ENCODE assay signal across 19 cellular contexts in the genomic region with DNA sequence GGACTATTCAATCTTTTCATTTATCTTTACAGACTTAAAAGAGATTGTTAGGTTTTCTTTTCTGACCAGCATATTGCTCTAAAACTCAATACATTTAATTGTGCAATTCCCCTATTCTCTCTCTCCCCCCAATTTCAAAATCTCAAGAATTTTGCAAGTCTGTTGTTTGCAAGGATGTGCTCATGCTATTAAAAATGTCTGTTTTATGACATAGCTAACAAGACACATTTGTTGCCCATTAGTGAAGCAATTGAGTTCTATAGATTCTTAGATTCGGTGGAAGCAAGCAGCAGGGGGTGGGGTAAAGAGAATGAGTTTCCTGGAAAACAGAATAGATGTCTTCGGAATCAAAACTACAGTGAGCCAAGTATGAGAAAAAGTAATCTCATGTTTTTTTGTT. TPM values are rescaled to one million over a fixed set of nuclear protein-coding genes. Genes with fewer than 3 reads are reported as not detected.
DNase-seq lines count a peak whose midpoint lies in the region; ATAC-seq and TF ChIP-seq lines count a peak whose summit lies in the region.
"Had no signal": no experiment of that assay in that cellular context is flagged by ENCODE, and none has a peak within 500 bp of the region (broad histone marks: within the 10 kb centered on the region; RNA-seq: fewer than 3 reads in every experiment).

No MANE protein-coding gene starts in this region.

- H3K27me3 ChIP-seq in HCT116 (ENCODE audit: insufficient read depth, low read length) (no peaks in the 10 kb centered on the region), PC-9 (ENCODE audit: insufficient read depth, low read depth) (no peaks in the 10 kb centered on the region), vagina (no peaks in the 10 kb centered on the region)
- H3K27me3 ChIP-seq: ascending aorta had no signal

- no peak overlapping the region for H3K27ac Mint-ChIP-seq in natural killer cell treated with Interleukin-12 subunit alpha and Interleukin-12 subunit beta and Interleukin-15 and Interleukin-18, amount 100 ng/mL, for 72 hours
- H3K27ac Mint-ChIP-seq: activated CD4-positive, alpha-beta T cell treated with anti-CD3 and anti-CD28 coated beads, Interleukin-2, amount 10 ng/mL, durations not matched to agents 7 days and 5 days had no signal

- H3K27ac ChIP-seq in HCT116 (ENCODE audit: low read depth, low read length) (no peak overlapping the region), PC-9 (peak overlapping the region; percentile 97), vagina (peak overlapping the region; percentile 2)
- H3K27ac ChIP-seq: ascending aorta, thoracic aorta had no signal

- no peak for TF ChIP-seq POLR2A in HCT116 (IDR thresholded peaks at IDR 0.05; ENCODE audit: borderline replicate concordance, extremely low read depth, insufficient read depth, insufficient read length)
- TF ChIP-seq POLR2A in vagina (IDR thresholded peaks at IDR 0.05), result no peak

- no peak for TF ChIP-seq RAD21 in HCT116 (IDR thresholded peaks at IDR 0.05; ENCODE audit: low read depth)

- DNase-seq in HCT116 (ENCODE audit: low read depth, low spot score) (no peak), PC-9 (no peak), fibroblast of gingiva (ENCODE audit: low read depth) (peak; percentile 92), vagina (ENCODE audit: extremely low spot score in 2 of 2) (no peak), ACHN (no peak), NCI-H2196 (lab: John Stamatoyannopoulos, UW; ENCODE audit: unreplicated experiment) (no peak)
- DNase-seq in natural killer cell treated with Interleukin-12 subunit alpha and Interleukin-12 subunit beta and Interleukin-15 and Interleukin-18, amount 100 ng/mL, for 72 hours (ENCODE audit: low spot score), result no peak
- DNase-seq: activated CD4-positive, alpha-beta T cell treated with anti-CD3 and anti-CD28 coated beads, Interleukin-2, amount 10 ng/mL, durations not matched to agents 7 days and 5 days; activated CD8-positive, alpha-beta memory T cell treated with anti-CD3 and anti-CD28 coated beads, Interleukin-2, amount 50 U/mL, for 48 hours; activated naive CD4-positive, alpha-beta T cell treated with Interleukin-2 at 50 U/mL for 16 hours; DMS153; NCI-H1930; NCI-H524; PC-3; SW 1271 had no signal

- H3K4me1 ChIP-seq in HCT116 (ENCODE audit: control insufficient read depth in 1 of 2, insufficient read depth in 2 of 2, low read length in 2 of 2) (peaks cover 45 to 75% of the 10 kb centered on the region in 2 experiments), PC-9 (replicated peaks; ENCODE audit: insufficient read depth) (peaks cover 65% of the 10 kb centered on the region), vagina (peaks cover 46% of the 10 kb centered on the region)

- H3K9me3 ChIP-seq in HCT116 (ENCODE audit: control insufficient read depth in 1 of 2, insufficient read depth in 1 of 2, low read depth in 1 of 2, low read length in 2 of 2) (no peaks in the 10 kb centered on the region), PC-9 (ENCODE audit: insufficient read depth, low read depth) (no peaks in the 10 kb centered on the region), vagina (no peaks in the 10 kb centered on the region)
- H3K9me3 ChIP-seq: ascending aorta, thoracic aorta had no signal

- no peaks in the 10 kb centered on the region for H3K9me3 Mint-ChIP-seq in natural killer cell treated with Interleukin-12 subunit alpha and Interleukin-12 subunit beta and Interleukin-15 and Interleukin-18, amount 100 ng/mL, for 72 hours
- H3K9me3 Mint-ChIP-seq: activated CD4-positive, alpha-beta T cell treated with anti-CD3 and anti-CD28 coated beads, Interleukin-2, amount 10 ng/mL, durations not matched to agents 7 days and 5 days had no signal

- H3K9me2 ChIP-seq in HCT116 (ENCODE audit: insufficient read depth) (no peaks in the 10 kb centered on the region), PC-9 (ENCODE audit: insufficient read depth) (no peaks in the 10 kb centered on the region)

- H3K4me3 ChIP-seq in HCT116 (replicated peaks in 1 of 2; ENCODE audit: low read depth in 1 of 2, low read length in 2 of 2) (no peak overlapping the region), PC-9 (no peak overlapping the region), vagina (no peak overlapping the region)
- H3K4me3 ChIP-seq: ascending aorta, lung, skin epidermis, thoracic aorta had no signal

- no peak for TF ChIP-seq CTCF in HCT116 (IDR thresholded peaks at IDR 0.05 in 2 of 3, conservative IDR thresholded peaks at IDR 0.05 in 1 of 3; ENCODE audit: borderline replicate concordance in 1 of 3, insufficient read depth in 1 of 3, low read depth in 2 of 3, low read length in 2 of 3)
- no peak for TF ChIP-seq CTCF in PC-9 (conservative IDR thresholded peaks at IDR 0.05)
- no peak for TF ChIP-seq CTCF in vagina (IDR thresholded peaks at IDR 0.05)

- intact Hi-C loops in HCT116 (cut with micrococcal nuclease) (loop anchor here (5.0 to 10.0 kb wide), 3 partner anchors 295 to 827 kb away; no protein-coding TSS in a partner anchor), PC-9 (cut with micrococcal nuclease; ENCODE audit: unreplicated experiment) (loop anchor here (5.0 to 10.0 kb wide), 4 partner anchors 432 to 1382 kb away; no protein-coding TSS in a partner anchor), vagina (cut with DNase I) (loop anchor here (5.0 to 10.0 kb wide), 2 partner anchors 117 to 295 kb away; no protein-coding TSS in a partner anchor)

- RAD21 ChIA-PET in HCT116 (lab: Charles Lee; ENCODE audit: low non-redundant PET in 1 of 2, low total read pairs in 2 of 2, uncharacterized antibody in 2 of 2, unreplicated experiment in 2 of 2), result interaction anchor here in 1 of 2 experiments (0.6 kb wide), 1 partner anchor 15 kb away, joined by 3 read pairs; no protein-coding TSS in a partner anchor

- no peaks in the 10 kb centered on the region for H3K36me3 Mint-ChIP-seq in natural killer cell treated with Interleukin-12 subunit alpha and Interleukin-12 subunit beta and Interleukin-15 and Interleukin-18, amount 100 ng/mL, for 72 hours

- peak overlapping the region; percentile 75 for H3K4me2 ChIP-seq in HCT116 (ENCODE audit: low read length)
- no peak overlapping the region for H3K4me2 ChIP-seq in PC-9

- no peaks in the 10 kb centered on the region for H3K27me3 Mint-ChIP-seq in natural killer cell treated with Interleukin-12 subunit alpha and Interleukin-12 subunit beta and Interleukin-15 and Interleukin-18, amount 100 ng/mL, for 72 hours
- H3K27me3 Mint-ChIP-seq: activated CD4-positive, alpha-beta T cell treated with anti-CD3 and anti-CD28 coated beads, Interleukin-2, amount 10 ng/mL, durations not matched to agents 7 days and 5 days had no signal

- H3K4me1 Mint-ChIP-seq in natural killer cell treated with Interleukin-12 subunit alpha and Interleukin-12 subunit beta and Interleukin-15 and Interleukin-18, amount 100 ng/mL, for 72 hours (ENCODE audit: low read depth in 2 of 2), result peaks cover 0 to 6% of the 10 kb centered on the region in 2 donors

- H3K79me2 ChIP-seq in HCT116 (ENCODE audit: insufficient read depth, low read length) (no peaks in the 10 kb centered on the region), PC-9 (ENCODE audit: low read depth) (0 out of 2 replicates have a peak, but pooled peaks cover 3% of the 10 kb centered on the region)

- H3K9ac ChIP-seq in HCT116 (ENCODE audit: low read length), result no peak overlapping the region

- H2AFZ ChIP-seq in HCT116 (ENCODE audit: low read depth, low read length, poor library complexity, severe bottlenecking) (peak overlapping the region; percentile 72), PC-9 (no peak overlapping the region)

- in situ Hi-C loops in ACHN (cut with HindIII; ENCODE audit: low pct_ligation_motif_present, low pct_unique_long_range_greater_than_20kb, low sequenced_read_pairs), result no loop called here

- POLR2A ChIA-PET in HCT116 (lab: Charles Lee), result no interaction called here
- POLR2A ChIA-PET in PC-9 (lab: Charles Lee; ENCODE audit: unreplicated experiment), result no interaction called here

- peaks cover 50% of the 10 kb centered on the region for H3F3A ChIP-seq in PC-9 (ENCODE audit: insufficient read depth, low read depth)

- no peaks in the 10 kb centered on the region for H4K20me1 ChIP-seq in HCT116 (ENCODE audit: insufficient read depth)
- no peaks in the 10 kb centered on the region for H4K20me1 ChIP-seq in PC-9 (ENCODE audit: insufficient read depth)

- H3K4me3 Mint-ChIP-seq in natural killer cell treated with Interleukin-12 subunit alpha and Interleukin-12 subunit beta and Interleukin-15 and Interleukin-18, amount 100 ng/mL, for 72 hours, result no peak overlapping the region
- H3K4me3 Mint-ChIP-seq: activated CD4-positive, alpha-beta T cell treated with anti-CD3 and anti-CD28 coated beads, Interleukin-2, amount 10 ng/mL, durations not matched to agents 7 days and 5 days had no signal

- no TSS peak for BruUV-seq in HCT116 (replicated peaks; lab: Mats Ljungman, UMichigan)
- no TSS peak for BruUV-seq in PC-9 (replicated peaks; lab: Mats Ljungman, UMichigan)

- H3K36me3 ChIP-seq in HCT116 (ENCODE audit: control insufficient read depth in 1 of 2, insufficient read depth in 2 of 2, low read length in 2 of 2) (no peaks in the 10 kb centered on the region), PC-9 (ENCODE audit: low read depth) (no peaks in the 10 kb centered on the region), vagina (no peaks in the 10 kb centered on the region)
- H3K36me3 ChIP-seq: ascending aorta, thoracic aorta had no signal

- no peak for ATAC-seq in HCT116
- no peak for ATAC-seq in natural killer cell treated with Interleukin-12 subunit alpha and Interleukin-12 subunit beta and Interleukin-15 and Interleukin-18, amount 100 ng/mL, for 72 hours
- ATAC-seq: PC-3 had no signal

- CTCF ChIA-PET in HCT116 (lab: Charles Lee), result no interaction called here
- CTCF ChIA-PET in PC-9 (lab: Charles Lee), result no interaction called here

TF ChIP-seq in HCT116, 20 proteins besides CTCF, POLR2A, EP300 and RAD21 (continues in another document):
- TF ChIP-seq EZH2phosphoT487 (IDR thresholded peaks at IDR 0.05; ENCODE audit: borderline replicate concordance), result no peak
- TF ChIP-seq, protein P1, sequence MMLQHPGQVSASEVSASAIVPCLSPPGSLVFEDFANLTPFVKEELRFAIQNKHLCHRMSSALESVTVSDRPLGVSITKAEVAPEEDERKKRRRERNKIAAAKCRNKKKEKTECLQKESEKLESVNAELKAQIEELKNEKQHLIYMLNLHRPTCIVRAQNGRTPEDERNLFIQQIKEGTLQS (IDR thresholded peaks at IDR 0.05), result no peak
- no peak for TF ChIP-seq JUND (IDR thresholded peaks at IDR 0.05)
- no peak for TF ChIP-seq FOSL1 (IDR thresholded peaks at IDR 0.05; ENCODE audit: low read depth)
- TF ChIP-seq SP1 (IDR thresholded peaks at IDR 0.05; ENCODE audit: low read depth), result no peak
- TF ChIP-seq SIN3A (IDR thresholded peaks at IDR 0.05; ENCODE audit: low read depth), result no peak

RNA-seq across cellular contexts. Expression of gene CSNK1A1, which starts 8.5 kb away (rescaled TPM):
- 263 TPM for total RNA-seq in HCT116 (2021; ENCODE audit: unreplicated experiment)
- polyA plus RNA-seq in HCT116 (2012), result 141 and 181 TPM in 2 replicates
- 300 and 334 TPM in 2 replicates for total RNA-seq in PC-9 (2021)
- total RNA-seq in vagina, result 223 TPM
- 100 to 1,000 TPM; 173 to 237 TPM for total RNA-seq in natural killer cell treated with Interleukin-12 subunit alpha and Interleukin-12 subunit beta and Interleukin-15 and Interleukin-18, amount 100 ng/mL, for 72 hours

RNA-seq across cellular contexts. Expression of gene ARHGEF37, which starts 21.6 kb away (rescaled TPM):
- total RNA-seq in HCT116 (2021; ENCODE audit: unreplicated experiment) (7.0 TPM), PC-9 (2021) (5.5 and 8.6 TPM in 2 replicates), vagina (17.7 TPM)
- 3.1 and 3.8 TPM in 2 replicates for polyA plus RNA-seq in HCT116 (2012)
- total RNA-seq in natural killer cell treated with Interleukin-12 subunit alpha and Interleukin-12 subunit beta and Interleukin-15 and Interleukin-18, amount 100 ng/mL, for 72 hours, result under 1 TPM in 1 of 2 donors, not detected in 1; 0.67 TPM
